ENCODE assay signal across 21 cellular contexts in genomic region chr15:65263313-65263712, GRCh38. TPM values are rescaled to one million over a fixed set of nuclear protein-coding genes. Genes with fewer than 3 reads are reported as not detected.
A peak's percentile ranks its signal among the peaks of the same experiment; 100 is the strongest.
DNase-seq lines count a peak whose midpoint lies in the region; ATAC-seq and TF ChIP-seq lines count a peak whose summit lies in the region.
"Had no signal": no experiment of that assay in that cellular context is flagged by ENCODE, and none has a peak within 500 bp of the region (broad histone marks: within the 10 kb centered on the region; RNA-seq: fewer than 3 reads in every experiment).

No MANE protein-coding gene starts in this region.

- peaks cover 8% of the 10 kb centered on the region for H3K36me3 Mint-ChIP-seq in WTC11
- H3K36me3 Mint-ChIP-seq in effector memory CD8-positive, alpha-beta T cell (ENCODE audit: insufficient read depth) = peaks cover 50% of the 10 kb centered on the region

- no peak overlapping the region for H3K9ac ChIP-seq in stomach smooth muscle (ENCODE audit: low read length in 2 of 2)

- TF ChIP-seq CTCF in WTC11 (IDR thresholded peaks at IDR 0.05) (no peak), right atrium auricular region (IDR thresholded peaks at IDR 0.05) (no peak)

- ATAC-seq in WTC11 = no peak
- ATAC-seq in effector memory CD8-positive, alpha-beta T cell (replicated peaks) = no peak
- no peak for ATAC-seq in GM21367 (IDR thresholded peaks at IDR 0.05; ENCODE audit: unreplicated experiment)
- ATAC-seq: K562, Panc1 had no signal

- no peak overlapping the region for H3K4me3 ChIP-seq in stomach smooth muscle (ENCODE audit: low read length in 2 of 2)
- H3K4me3 ChIP-seq in right atrium auricular region = no peak overlapping the region
- H3K4me3 ChIP-seq: K562, SJCRH30 had no signal

- H3K9me3 ChIP-seq in stomach smooth muscle (ENCODE audit: control insufficient read depth in 2 of 2, low read length in 2 of 2) = no peaks in the 10 kb centered on the region
- no peaks in the 10 kb centered on the region for H3K9me3 ChIP-seq in right atrium auricular region
- H3K9me3 ChIP-seq: SJCRH30 had no signal

- H3K4me1 ChIP-seq in stomach smooth muscle (ENCODE audit: control insufficient read depth, insufficient read depth, low read length) (peaks cover 64% of the 10 kb centered on the region), right atrium auricular region (peaks cover 0 to 5% of the 10 kb centered on the region in 2 donors)
- H3K4me1 ChIP-seq: SJCRH30 had no signal

- H3K27ac Mint-ChIP-seq in WTC11 = peak overlapping the region; percentile 42; the same call in 1 of the 2 replicates
- no peak overlapping the region for H3K27ac Mint-ChIP-seq in effector memory CD8-positive, alpha-beta T cell
- H3K27ac Mint-ChIP-seq: HFFc6 had no signal

- H3K27me3 ChIP-seq in stomach smooth muscle (ENCODE audit: control insufficient read depth in 1 of 2, insufficient read depth in 2 of 2, low read length in 2 of 2) = no peaks in the 10 kb centered on the region
- H3K27me3 ChIP-seq in right atrium auricular region = no peaks in the 10 kb centered on the region
- H3K27me3 ChIP-seq: SJCRH30 had no signal

- DNase-seq in DMS 273 (lab: John Stamatoyannopoulos, UW; ENCODE audit: unreplicated experiment) = peak; percentile 83
- DNase-seq in WTC11 (ENCODE audit: low spot score) = no peak
- peak; percentile 49 for DNase-seq in iris pigment epithelial cell (ENCODE audit: low read depth)
- no peak for DNase-seq in right atrium auricular region (ENCODE audit: low spot score)
- DNase-seq in effector memory CD8-positive, alpha-beta T cell = no peak
- DNase-seq: AML-193, DND-41, HFFc6, NCI-H1105 treated with DMSO at 0.1 percent for 48 hours, NCI-H1694 treated with DMSO at 0.1 percent for 48 hours, NCI-H2107, NCI-H345, NCI-H526 treated with DMSO at 0.1 percent for 48 hours, SJCRH30 had no signal

- POLR2A ChIA-PET in WTC11 (lab: Charles Lee) = no interaction called here

- H3K27ac ChIP-seq in stomach smooth muscle (ENCODE audit: low read length) = peak overlapping the region; percentile 49
- no peak overlapping the region for H3K27ac ChIP-seq in right atrium auricular region
- H3K27ac ChIP-seq: C4-2B, SJCRH30 had no signal

- CTCF ChIA-PET in WTC11 (lab: Charles Lee) = no interaction called here

- H3K36me3 ChIP-seq in stomach smooth muscle (ENCODE audit: control insufficient read depth in 2 of 2, insufficient read depth in 2 of 2, low read length in 2 of 2) = peaks cover 0 to 15% of the 10 kb centered on the region in 2 donors
- peaks cover 39% of the 10 kb centered on the region for H3K36me3 ChIP-seq in right atrium auricular region

- no peaks in the 10 kb centered on the region for H3K27me3 Mint-ChIP-seq in WTC11 (ENCODE audit: low read depth)
- no peaks in the 10 kb centered on the region for H3K27me3 Mint-ChIP-seq in effector memory CD8-positive, alpha-beta T cell

- H3K4me3 Mint-ChIP-seq in WTC11 = no peak overlapping the region
- no peak overlapping the region for H3K4me3 Mint-ChIP-seq in effector memory CD8-positive, alpha-beta T cell
- H3K4me3 Mint-ChIP-seq: HFFc6 had no signal

- H3K9me3 Mint-ChIP-seq in WTC11 = peaks cover 3% of the 10 kb centered on the region
- H3K9me3 Mint-ChIP-seq in effector memory CD8-positive, alpha-beta T cell = no peaks in the 10 kb centered on the region
- H3K9me3 Mint-ChIP-seq: HFFc6 had no signal

- H3K4me1 Mint-ChIP-seq in WTC11 = peaks cover 27% of the 10 kb centered on the region
- H3K4me1 Mint-ChIP-seq in effector memory CD8-positive, alpha-beta T cell (ENCODE audit: low read depth in 2 of 2) = no peaks in the 10 kb centered on the region

TF ChIP-seq in WTC11, 78 proteins besides CTCF, POLR2A, EP300 and RAD21:
- TF ChIP-seq ZNF416 (CRISPR knock-in tag; IDR thresholded peaks at IDR 0.05) (no peak), ZNF232 (CRISPR knock-in tag; IDR thresholded peaks at IDR 0.05) (no peak), SOX15 (CRISPR knock-in tag; IDR thresholded peaks at IDR 0.05) (no peak), RORB (CRISPR knock-in tag; IDR thresholded peaks at IDR 0.05) (no peak)

RNA-seq across cellular contexts. Expression of gene PARP16, which starts 23.4 kb away (rescaled TPM):
- total RNA-seq in WTC11 (2021) = 4.7 to 6.2 TPM (median 5.8 TPM) in 3 replicates
- total RNA-seq in right atrium auricular region = 1 to 10 TPM; 5.2 to 5.8 TPM

RNA-seq across cellular contexts. Expression of gene RNU5A-1, which starts 32.5 kb away (rescaled TPM):
- total RNA-seq in WTC11 (2021) = not detected in 3 replicates
- total RNA-seq in right atrium auricular region = not detected
- total RNA-seq: A673, G401, HFFc6, K562, SJCRH30 had no signal

RNA-seq across cellular contexts. Expression of gene RNU5B-1, which starts 41.2 kb away (rescaled TPM):
- total RNA-seq in WTC11 (2021) = 9.7 to 10.4 TPM in 2 of 3 replicates, not detected in the other
- total RNA-seq in right atrium auricular region = not detected
- total RNA-seq: A673, G401, SJCRH30 had no signal

RNA-seq across cellular contexts. Expression of gene CILP, which starts 52.0 kb away (rescaled TPM):
- total RNA-seq in WTC11 (2021) (not detected in 3 replicates), right atrium auricular region (10 to 100 TPM in 1 of 2 donors, 1 to 10 TPM in 1; 2.2 to 32.0 TPM)
- total RNA-seq: G401, K562, SJCRH30 had no signal

Comparison
In these comparisons a context has a peak if more than half of its experiments do, and no peak if none do; other contexts are left out.
1. DNase-seq: peak in DMS 273 (single experiment) and iris pigment epithelial cell (single experiment); none in WTC11 (single experiment), right atrium auricular region (single experiment) and effector memory CD8-positive, alpha-beta T cell (0 of 3).